In genomic region chr14:58131386-58131785, GRCh38 we compare ENCODE assay signal across 18 cellular contexts. TPM values are rescaled to one million over a fixed set of nuclear protein-coding genes. Genes with fewer than 3 reads are reported as not detected.
DNase-seq lines count a peak whose midpoint lies in the region; ATAC-seq, FAIRE-seq and TF ChIP-seq lines count a peak whose summit lies in the region.
"Had no signal": no experiment of that assay in that cellular context is flagged by ENCODE, and none has a peak within 500 bp of the region (broad histone marks: within the 10 kb centered on the region; RNA-seq: fewer than 3 reads in every experiment).

No MANE protein-coding gene starts in this region.

- CTCF ChIA-PET in HEK293T (lab: Yijun Ruan, JAX): interaction anchor here (1.0 kb wide), 1 partner anchor 924 kb away, joined by 3 read pairs; no protein-coding TSS in a partner anchor

- DNase-seq in AG08395 (ENCODE audit: low spot score): peak; percentile 14
- peak; percentile 28 for DNase-seq in HCEC 1CT
- DNase-seq in astrocyte of the hippocampus (ENCODE audit: low read depth, low spot score): peak; percentile 39
- peak; percentile 79 for DNase-seq in kidney tubule cell (ENCODE audit: low spot score)
- DNase-seq in NCI-H748 treated with DMSO at 0.1 percent for 48 hours (lab: John Stamatoyannopoulos, UW): no peak
- DNase-seq in HEK293T (ENCODE audit: extremely low spot score): no peak
- DNase-seq in frontal cortex (ENCODE audit: low spot score in 2 of 2): no peak
- DNase-seq: activated naive CD8-positive, alpha-beta T cell treated with anti-CD3 and anti-CD28 coated beads, Interleukin-2, amount 50 U/mL, for 24 hours; C1 segment of cervical spinal cord; dermis blood vessel endothelial cell; HFFc6; islet precursor cell; naive B cell; NCI-H1048; NCI-H526 treated with DMSO at 0.1 percent for 48 hours; stimulated activated naive CD8-positive, alpha-beta T cell treated with anti-CD3 and anti-CD28 coated beads, Interleukin-15, Interleukin-2, amounts not matched to agents 100 U/mL and 50 U/mL, for 24 hours had no signal

- FAIRE-seq in frontal cortex (lab: Jason Lieb, UNC): no peak
- FAIRE-seq: G401.6 had no signal

- ATAC-seq in GM21526 (IDR thresholded peaks at IDR 0.05; ENCODE audit: low FRiP score, unreplicated experiment): no peak
- ATAC-seq: activated naive CD8-positive, alpha-beta T cell treated with anti-CD3 and anti-CD28 coated beads, Interleukin-2, amount 50 U/mL, for 24 hours; stimulated activated naive CD8-positive, alpha-beta T cell treated with anti-CD3 and anti-CD28 coated beads, Interleukin-15, Interleukin-2, amounts not matched to agents 100 U/mL and 50 U/mL, for 24 hours had no signal

- POLR2A ChIA-PET in HEK293T (lab: Yijun Ruan, JAX): no interaction called here

TF ChIP-seq in HEK293T, 16 proteins besides CTCF, POLR2A, EP300 and RAD21:
- TF ChIP-seq ELF4 (IDR thresholded peaks at IDR 0.05) (no peak), CTBP1 (IDR thresholded peaks at IDR 0.05; ENCODE audit: borderline replicate concordance) (no peak), FOXK2 (IDR thresholded peaks at IDR 0.05) (no peak)
TF ChIP-seq in HEK293T: peak in this region for 0.

RNA-seq across cellular contexts. Expression of gene ARMH4, which starts 20.6 kb away (rescaled TPM):
- 54.2 TPM for total RNA-seq in frontal cortex

Comparison
In these comparisons a context has a peak if more than half of its experiments do, and no peak if none do; other contexts are left out.
1. DNase-seq: peak in AG08395 (single experiment), HCEC 1CT (single experiment), astrocyte of the hippocampus (single experiment) and kidney tubule cell (single experiment); none in NCI-H748 treated with DMSO at 0.1 percent for 48 hours (single experiment), HEK293T (single experiment) and frontal cortex (0 of 2).